In the genomic region with DNA sequence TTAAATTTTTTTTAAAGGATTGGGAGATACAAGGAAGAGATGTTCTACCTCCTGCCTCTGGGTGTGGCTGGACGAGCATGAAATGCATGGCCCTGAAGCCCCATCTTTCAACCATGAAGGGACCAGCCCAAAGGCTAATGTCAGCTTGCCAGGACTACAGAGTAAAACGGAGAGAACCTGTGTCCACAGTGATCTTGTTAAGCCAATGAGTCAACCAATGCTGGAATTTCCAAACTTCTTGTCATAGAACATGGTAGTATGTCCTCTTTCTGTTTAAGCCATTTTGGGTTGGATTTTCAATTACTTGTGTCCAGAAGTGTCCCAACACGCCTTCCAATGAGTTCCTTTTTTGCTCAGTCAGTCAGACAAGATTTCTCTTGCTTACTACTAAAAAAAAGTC, we compare ENCODE assay signal across 31 cellular contexts.
"Had no signal": no experiment of that assay in that cellular context is flagged by ENCODE, and none has a peak within 500 bp of the region (broad histone marks: within the 10 kb centered on the region; RNA-seq: fewer than 3 reads in every experiment).

No MANE protein-coding gene starts in this region.

- H3K27me3 Mint-ChIP-seq: activated CD8-positive, alpha-beta memory T cell treated with anti-CD3 and anti-CD28 coated beads, Interleukin-2, amount 10 ng/mL, durations not matched to agents 7 days and 5 days; activated naive CD4-positive, alpha-beta T cell treated with anti-CD3 and anti-CD28 coated beads, Interleukin-2, amount 50 U/mL, for 24 hours; activated T-cell treated with anti-CD3 and anti-CD28 coated beads, Interleukin-2, amount 50 U/mL, for 24 hours had no signal

- H3K36me3 Mint-ChIP-seq: activated CD8-positive, alpha-beta memory T cell treated with anti-CD3 and anti-CD28 coated beads, Interleukin-2, amount 10 ng/mL, durations not matched to agents 7 days and 5 days; activated naive CD4-positive, alpha-beta T cell treated with anti-CD3 and anti-CD28 coated beads, Interleukin-2, amount 50 U/mL, for 24 hours; WTC11 had no signal

- H3K36me3 ChIP-seq: ascending aorta, cardiac muscle cell, MG63 had no signal

- H3K27ac Mint-ChIP-seq: activated CD8-positive, alpha-beta memory T cell treated with anti-CD3 and anti-CD28 coated beads, Interleukin-2, amount 10 ng/mL, durations not matched to agents 7 days and 5 days; activated naive CD4-positive, alpha-beta T cell treated with anti-CD3 and anti-CD28 coated beads, Interleukin-2, amount 50 U/mL, for 24 hours; activated T-cell treated with anti-CD3 and anti-CD28 coated beads, Interleukin-2, amount 50 U/mL, for 24 hours; IgD-negative memory B cell; T-helper 1 cell treated with Interleukin-12 subunit alpha and Interleukin-12 subunit beta and Interleukin-4 antibody, amounts not matched to agents 30 μg/mL and 1 μg/mL, for 36 hours; WTC11 had no signal

- H3K4me3 Mint-ChIP-seq: activated CD8-positive, alpha-beta memory T cell treated with anti-CD3 and anti-CD28 coated beads, Interleukin-2, amount 10 ng/mL, durations not matched to agents 7 days and 5 days; activated naive CD4-positive, alpha-beta T cell treated with anti-CD3 and anti-CD28 coated beads, Interleukin-2, amount 50 U/mL, for 24 hours; activated T-cell treated with anti-CD3 and anti-CD28 coated beads, Interleukin-2, amount 50 U/mL, for 24 hours; activated T-helper 1 cell treated with anti-CD3 and anti-CD28 coated beads, Interleukin-12 subunit alpha, Interleukin-12 subunit beta, Interleukin-2, Interleukin-4 antibody, amounts not matched to agents 30 ng/mL and 10 ng/mL and 1 ng/mL, durations not matched to agents 14 hours and 24 hours and 36 hours; IgD-negative memory B cell; T-helper 1 cell treated with Interleukin-12 subunit alpha and Interleukin-12 subunit beta and Interleukin-4 antibody, amounts not matched to agents 30 μg/mL and 1 μg/mL, for 36 hours; WTC11 had no signal

- H3K4me1 ChIP-seq: body of pancreas had no signal

- DNase-seq: activated CD4-positive, alpha-beta T cell treated with anti-CD3 and anti-CD28 coated beads for 48 hours; activated CD4-positive, alpha-beta T cell treated with anti-CD3 and anti-CD28 coated beads, Interleukin-2, amount 50 U/mL, for 4 hours; activated CD4-positive, CD25-positive, alpha-beta regulatory T cell treated with anti-CD3 and anti-CD28 coated beads, Interleukin-2, amount 50 U/mL, for 72 hours; activated CD8-positive, alpha-beta memory T cell treated with anti-CD3 and anti-CD28 coated beads, Interleukin-2, amount 10 ng/mL, durations not matched to agents 7 days and 5 days; activated effector memory CD4-positive, alpha-beta T cell treated with Interleukin-2 at 50 U/mL for 16 hours; activated naive CD4-positive, alpha-beta T cell; activated T-cell treated with anti-CD3 and anti-CD28 coated beads, Interleukin-2, amount 50 U/mL, for 24 hours; amniotic stem cell; body of pancreas; KG1; MG63; MV-4-11; NCI-H1092 treated with DMSO at 0.1 percent for 48 hours; NCI-H1417 treated with DMSO at 0.1 percent for 48 hours; NCI-H1694; NCI-H2029; NCI-H2107; NCI-H2171 treated with DMSO at 0.1 percent for 48 hours; NCI-H345; NCI-H510A; NCI-H526 treated with DMSO at 0.1 percent for 48 hours; NCI-H82; SHP77 treated with DMSO at 0.1 percent for 48 hours had no signal

- H3K27me3 ChIP-seq: ascending aorta, body of pancreas, cardiac muscle cell, MG63 had no signal

- H3K9me3 Mint-ChIP-seq: activated naive CD4-positive, alpha-beta T cell treated with anti-CD3 and anti-CD28 coated beads, Interleukin-2, amount 50 U/mL, for 24 hours; activated T-cell treated with anti-CD3 and anti-CD28 coated beads, Interleukin-2, amount 50 U/mL, for 24 hours; activated T-helper 1 cell treated with anti-CD3 and anti-CD28 coated beads, Interleukin-12 subunit alpha, Interleukin-12 subunit beta, Interleukin-2, Interleukin-4 antibody, amounts not matched to agents 30 ng/mL and 10 ng/mL and 1 ng/mL, durations not matched to agents 14 hours and 24 hours and 36 hours; IgD-negative memory B cell; T-helper 1 cell treated with Interleukin-12 subunit alpha and Interleukin-12 subunit beta and Interleukin-4 antibody, amounts not matched to agents 30 μg/mL and 1 μg/mL, for 36 hours; WTC11 had no signal

- H3K27ac ChIP-seq: ascending aorta, body of pancreas, cardiac muscle cell had no signal

- ATAC-seq: activated CD8-positive, alpha-beta memory T cell treated with anti-CD3 and anti-CD28 coated beads, Interleukin-2, amount 10 ng/mL, durations not matched to agents 7 days and 5 days; body of pancreas; Panc1; WTC11 had no signal

- H3K4me3 ChIP-seq: ascending aorta, body of pancreas, cardiac muscle cell, MG63 had no signal

- H3K4me1 Mint-ChIP-seq: activated CD8-positive, alpha-beta memory T cell treated with anti-CD3 and anti-CD28 coated beads, Interleukin-2, amount 10 ng/mL, durations not matched to agents 7 days and 5 days; activated naive CD4-positive, alpha-beta T cell treated with anti-CD3 and anti-CD28 coated beads, Interleukin-2, amount 50 U/mL, for 24 hours; IgD-negative memory B cell had no signal

- H3K9me3 ChIP-seq: ascending aorta, body of pancreas, MG63 had no signal
